ENCODE assay signal across 10 cellular contexts in genomic region chr12:6226701-6227096, GRCh38. TPM values are rescaled to one million over a fixed set of nuclear protein-coding genes. Genes with fewer than 3 reads are reported as not detected.
A peak's percentile ranks its signal among the peaks of the same experiment; 100 is the strongest.
DNase-seq lines count a peak whose midpoint lies in the region; ATAC-seq and TF ChIP-seq lines count a peak whose summit lies in the region.
"Had no signal": no experiment of that assay in that cellular context is flagged by ENCODE, and none has a peak within 500 bp of the region (broad histone marks: within the 10 kb centered on the region; RNA-seq: fewer than 3 reads in every experiment).

No MANE protein-coding gene starts in this region.

- no peak overlapping the region for H2BK5ac ChIP-seq in neuronal stem cell (ENCODE audit: low read length)

- peak; percentile 35 to 60 for TF ChIP-seq POLR2A in gastroesophageal sphincter (IDR thresholded peaks at IDR 0.05)

- no peak overlapping the region for H2AK5ac ChIP-seq in neuronal stem cell (ENCODE audit: low read depth, low read length)

- H3K27ac Mint-ChIP-seq in CD8-positive, alpha-beta memory T cell, result no peak overlapping the region
- H3K27ac Mint-ChIP-seq: activated CD4-positive, alpha-beta memory T cell treated with anti-CD3 and anti-CD28 coated beads, Interleukin-2, amount 10 ng/mL, durations not matched to agents 7 days and 5 days had no signal

- H2BK15ac ChIP-seq in neuronal stem cell (ENCODE audit: low read length), result no peak overlapping the region

- no peaks in the 10 kb centered on the region for H3K79me1 ChIP-seq in neuronal stem cell (ENCODE audit: low read depth, low read length)

- no peak for TF ChIP-seq EP300 in gastroesophageal sphincter (IDR thresholded peaks at IDR 0.05)

- H3K9me3 ChIP-seq in gastroesophageal sphincter, result no peaks in the 10 kb centered on the region
- no peaks in the 10 kb centered on the region for H3K9me3 ChIP-seq in neuronal stem cell (replicated peaks in 1 of 2; ENCODE audit: control insufficient read depth in 2 of 2, insufficient read depth in 1 of 2, low read depth in 1 of 2, low read length in 2 of 2)
- H3K9me3 ChIP-seq in CD8-positive, alpha-beta memory T cell (ENCODE audit: low read length), result no peaks in the 10 kb centered on the region

- H3K18ac ChIP-seq in neuronal stem cell (ENCODE audit: low read length), result peak overlapping the region; percentile 54

- H3K9me3 Mint-ChIP-seq in CD8-positive, alpha-beta memory T cell, result no peaks in the 10 kb centered on the region
- H3K9me3 Mint-ChIP-seq: activated CD4-positive, alpha-beta memory T cell treated with anti-CD3 and anti-CD28 coated beads, Interleukin-2, amount 10 ng/mL, durations not matched to agents 7 days and 5 days had no signal

- H3K4ac ChIP-seq in neuronal stem cell (ENCODE audit: low read length), result no peak overlapping the region

- POLR2A ChIA-PET in CD8-positive, alpha-beta memory T cell (lab: Charles Lee), result no interaction called here

- H3K4me2 ChIP-seq in neuronal stem cell (ENCODE audit: insufficient read depth, low read length, poor library complexity, severe bottlenecking), result no peak overlapping the region

- H3K14ac ChIP-seq in neuronal stem cell (ENCODE audit: low read length), result no peak overlapping the region

- no peak overlapping the region for H2BK120ac ChIP-seq in neuronal stem cell (ENCODE audit: low read depth, low read length)

- TF ChIP-seq CTCF in gastroesophageal sphincter (IDR thresholded peaks at IDR 0.05), result no peak

- no peaks in the 10 kb centered on the region for H3K27me3 ChIP-seq in gastroesophageal sphincter
- H3K27me3 ChIP-seq in neuronal stem cell (ENCODE audit: control insufficient read depth in 3 of 3, insufficient read depth in 3 of 3, low read depth in 1 of 3, low read length in 3 of 3), result no peaks in the 10 kb centered on the region
- H3K27me3 ChIP-seq in CD8-positive, alpha-beta memory T cell (ENCODE audit: insufficient read depth, low read length, poor library complexity, severe bottlenecking), result no peaks in the 10 kb centered on the region
- H3K27me3 ChIP-seq in H7 (ENCODE audit: control insufficient read depth, insufficient read depth, low read length), result no peaks in the 10 kb centered on the region

- H3K36me3 ChIP-seq in gastroesophageal sphincter, result peaks cover 0 to 14% of the 10 kb centered on the region in 2 donors
- no peaks in the 10 kb centered on the region for H3K36me3 ChIP-seq in neuronal stem cell (replicated peaks in 1 of 2; ENCODE audit: control insufficient read depth in 2 of 2, insufficient read depth in 2 of 2, low read length in 2 of 2)
- H3K36me3 ChIP-seq in CD8-positive, alpha-beta memory T cell (ENCODE audit: insufficient read depth, low read length), result no peaks in the 10 kb centered on the region
- H3K36me3 ChIP-seq in H7 (replicated peaks; ENCODE audit: control insufficient read depth, insufficient read depth, low read length), result peaks cover 16% of the 10 kb centered on the region

- WGBS in gastroesophageal sphincter (ENCODE audit: low coverage in 1 of 2), 2 donors, result 8 to 19% methylated on average over 4 to 8 of the region's 10 CpGs
- WGBS in neuronal stem cell (ENCODE audit: extremely low coverage in 2 of 2, insufficient read length in 2 of 2, insufficient replicate concordance in 1 of 2), 2 donors, result no CpG with 5 or more reads among the region's 10 CpGs

- DNase-seq in neuronal stem cell (ENCODE audit: low spot score), result no peak
- peak; percentile 70 for DNase-seq in ureter (ENCODE audit: low spot score)
- no peak for DNase-seq in CD8-positive, alpha-beta memory T cell
- DNase-seq in H7, result no peak
- DNase-seq: activated CD4-positive, alpha-beta memory T cell treated with anti-CD3 and anti-CD28 coated beads, Interleukin-2, amount 10 ng/mL, durations not matched to agents 7 days and 5 days; NCI-H2107 had no signal

- H3K27ac ChIP-seq in angular gyrus (ENCODE audit: low read depth, low read length), result peak overlapping the region; percentile 94
- peak overlapping the region; percentile 92 to 100 (median 96) for H3K27ac ChIP-seq in gastroesophageal sphincter
- no peak overlapping the region for H3K27ac ChIP-seq in neuronal stem cell (replicated peaks; ENCODE audit: low read length)
- no peak overlapping the region for H3K27ac ChIP-seq in CD8-positive, alpha-beta memory T cell (ENCODE audit: low read depth, low read length)

- no peak overlapping the region for H3K23ac ChIP-seq in neuronal stem cell (ENCODE audit: low read depth, low read length, poor library complexity)

- no peak overlapping the region for H4K91ac ChIP-seq in neuronal stem cell (ENCODE audit: low read depth, low read length, poor library complexity)

- ATAC-seq in gastroesophageal sphincter (peak; percentile 36), GM19455 (IDR thresholded peaks at IDR 0.05; ENCODE audit: unreplicated experiment) (no peak), HG02870 (IDR thresholded peaks at IDR 0.05; ENCODE audit: unreplicated experiment) (no peak)

- no peak overlapping the region for H2AFZ ChIP-seq in neuronal stem cell (ENCODE audit: low read length)

- H3K27me3 Mint-ChIP-seq in CD8-positive, alpha-beta memory T cell, result no peaks in the 10 kb centered on the region
- H3K27me3 Mint-ChIP-seq: activated CD4-positive, alpha-beta memory T cell treated with anti-CD3 and anti-CD28 coated beads, Interleukin-2, amount 10 ng/mL, durations not matched to agents 7 days and 5 days had no signal

- H4K8ac ChIP-seq in neuronal stem cell (ENCODE audit: low read depth, low read length), result no peak overlapping the region

- H3K4me3 Mint-ChIP-seq in CD8-positive, alpha-beta memory T cell, result no peak overlapping the region
- H3K4me3 Mint-ChIP-seq: activated CD4-positive, alpha-beta memory T cell treated with anti-CD3 and anti-CD28 coated beads, Interleukin-2, amount 10 ng/mL, durations not matched to agents 7 days and 5 days had no signal

- CTCF ChIA-PET in CD8-positive, alpha-beta memory T cell (lab: Charles Lee), result no interaction called here

- H3K4me1 ChIP-seq in gastroesophageal sphincter (peaks cover 61 to 100% (median 96%) of the 10 kb centered on the region in 3 donors), neuronal stem cell (ENCODE audit: control insufficient read depth in 2 of 2, insufficient read depth in 1 of 2, low read depth in 1 of 2, low read length in 2 of 2) (peaks cover 17 to 53% of the 10 kb centered on the region in 2 donors)
- peaks cover 22% of the 10 kb centered on the region for H3K4me1 ChIP-seq in CD8-positive, alpha-beta memory T cell (ENCODE audit: insufficient read depth, low read length)

- H3K36me3 Mint-ChIP-seq in CD8-positive, alpha-beta memory T cell, result no peaks in the 10 kb centered on the region

- H2BK12ac ChIP-seq in neuronal stem cell (ENCODE audit: low read length), result no peak overlapping the region

- peaks cover 14 to 19% (median 18%) of the 10 kb centered on the region in 3 donors for H3K4me1 Mint-ChIP-seq in CD8-positive, alpha-beta memory T cell

- peak overlapping the region in 1 of 2 donors; percentile 12 for H3K4me3 ChIP-seq in gastroesophageal sphincter
- no peak overlapping the region for H3K4me3 ChIP-seq in neuronal stem cell (ENCODE audit: low read length in 2 of 2)
- H3K4me3 ChIP-seq in CD8-positive, alpha-beta memory T cell (ENCODE audit: low read length), result no peak overlapping the region
- H3K4me3 ChIP-seq in H7 (ENCODE audit: insufficient read depth, low read depth, low read length), result no peak overlapping the region

- no peak overlapping the region for H3K9ac ChIP-seq in neuronal stem cell (ENCODE audit: low read depth, low read length, poor library complexity)

RNA-seq across cellular contexts. Expression of gene CD9, which starts 26.5 kb away (rescaled TPM):
- total RNA-seq in gastroesophageal sphincter, result 100 to 1,000 TPM; 379 to 558 (median 468) TPM
- polyA plus RNA-seq in neuronal stem cell (2013, experiment 1 of 2), result 6.3 TPM
- polyA plus RNA-seq in neuronal stem cell (2013, experiment 2 of 2), result 6.4 TPM
- 427 TPM for total RNA-seq in ureter
- 10 to 100 TPM; 13.5 to 16.2 TPM for total RNA-seq in CD8-positive, alpha-beta memory T cell
- polyA plus RNA-seq in CD8-positive, alpha-beta memory T cell, result 6.9 TPM
- total RNA-seq in H7 (2014; rRNA removed; shearing (Covaris generic)), result 266 and 274 TPM in 2 replicates

Comparison
In these comparisons a context has a peak if more than half of its experiments do, and no peak if none do; other contexts are left out.
1. H3K27ac ChIP-seq: peak in angular gyrus (single experiment) and gastroesophageal sphincter (4 of 4); none in neuronal stem cell (single experiment) and CD8-positive, alpha-beta memory T cell (single experiment).
2. RNA of gene CD9, which starts 26.5 kb away (total RNA-seq): 379 to 558 TPM in gastroesophageal sphincter, 427 TPM in ureter (single experiment) and 266 to 274 TPM in H7; 13.5 to 16.2 TPM in CD8-positive, alpha-beta memory T cell; every median in the first group is over 10 times any median in the second.